ENCODE assay signal across 24 cellular contexts in genomic region chr5:51987679-51988209, GRCh38.
"Had no signal": no experiment of that assay in that cellular context is flagged by ENCODE, and none has a peak within 500 bp of the region (broad histone marks: within the 10 kb centered on the region; RNA-seq: fewer than 3 reads in every experiment).

No MANE protein-coding gene starts in this region.

- H3K27me3 Mint-ChIP-seq: activated CD4-positive, alpha-beta memory T cell treated with anti-CD3 and anti-CD28 coated beads for 36 hours; activated naive CD8-positive, alpha-beta T cell treated with anti-CD3 and anti-CD28 coated beads, Interleukin-2, amount 10 ng/mL, durations not matched to agents 7 days and 5 days; stimulated activated naive CD8-positive, alpha-beta T cell treated with anti-CD3 and anti-CD28 coated beads, Interleukin-15, amount 100 ng/mL, for 72 hours had no signal

- H3K4me3 Mint-ChIP-seq: activated CD4-positive, alpha-beta memory T cell treated with anti-CD3 and anti-CD28 coated beads for 36 hours; activated naive CD4-positive, alpha-beta T cell treated with anti-CD3 and anti-CD28 coated beads for 36 hours; activated naive CD8-positive, alpha-beta T cell treated with anti-CD3 and anti-CD28 coated beads, Interleukin-2, amount 10 ng/mL, durations not matched to agents 7 days and 5 days; activated T-cell treated with anti-CD3 and anti-CD28 coated beads, Interleukin-2, amount 50 U/mL, for 72 hours; natural killer cell; stimulated activated effector memory CD8-positive, alpha-beta T cell treated with anti-CD3 and anti-CD28 coated beads, Interleukin-12 subunit alpha, Interleukin-12 subunit beta, amount 100 ng/mL, for 72 hours; stimulated activated naive CD8-positive, alpha-beta T cell treated with anti-CD3 and anti-CD28 coated beads, Interleukin-15, amount 100 ng/mL, for 72 hours had no signal

- H3K4me1 ChIP-seq: breast epithelium, esophagus squamous epithelium, gastrocnemius medialis, psoas muscle, tibial artery had no signal

- H3K9me3 Mint-ChIP-seq: activated CD4-positive, alpha-beta memory T cell treated with anti-CD3 and anti-CD28 coated beads for 36 hours; activated naive CD4-positive, alpha-beta T cell treated with anti-CD3 and anti-CD28 coated beads for 36 hours; activated naive CD8-positive, alpha-beta T cell treated with anti-CD3 and anti-CD28 coated beads, Interleukin-2, amount 10 ng/mL, durations not matched to agents 7 days and 5 days; activated T-cell treated with anti-CD3 and anti-CD28 coated beads, Interleukin-2, amount 50 U/mL, for 72 hours had no signal

- H3K27ac ChIP-seq: breast epithelium, coronary artery, esophagus squamous epithelium, gastrocnemius medialis, ovary, psoas muscle, tibial artery had no signal

- DNase-seq: activated CD4-positive, alpha-beta memory T cell treated with anti-CD3 and anti-CD28 coated beads for 36 hours; activated CD4-positive, alpha-beta T cell treated with anti-CD3 and anti-CD28 coated beads for 48 hours; activated CD4-positive, CD25-positive, alpha-beta regulatory T cell; activated effector memory CD4-positive, alpha-beta T cell treated with Interleukin-2 at 50 U/mL for 16 hours; activated naive CD4-positive, alpha-beta T cell treated with anti-CD3 and anti-CD28 coated beads for 36 hours; activated naive CD8-positive, alpha-beta T cell treated with anti-CD3 and anti-CD28 coated beads, Interleukin-2, amount 10 ng/mL, durations not matched to agents 7 days and 5 days; activated T-cell treated with anti-CD3 and anti-CD28 coated beads, Interleukin-2, amount 50 U/mL, for 72 hours; amniotic stem cell; cerebellar nuclear complex; esophagus squamous epithelium; gastrocnemius medialis; head of caudate nucleus; left cardiac atrium; midbrain; natural killer cell; ovary; psoas muscle; right cardiac atrium; stimulated activated CD4-positive, alpha-beta T cell treated with anti-CD3 and anti-CD28 coated beads, Interleukin-1b, Interleukin-23, amount 100 ng/mL, for 48 hours; stimulated activated naive CD8-positive, alpha-beta T cell treated with anti-CD3 and anti-CD28 coated beads, Interleukin-15, amount 100 ng/mL, for 72 hours; tibial artery had no signal

- H3K36me3 Mint-ChIP-seq: activated CD4-positive, alpha-beta memory T cell treated with anti-CD3 and anti-CD28 coated beads for 36 hours; activated naive CD8-positive, alpha-beta T cell treated with anti-CD3 and anti-CD28 coated beads, Interleukin-2, amount 10 ng/mL, durations not matched to agents 7 days and 5 days; natural killer cell; stimulated activated effector memory CD8-positive, alpha-beta T cell treated with anti-CD3 and anti-CD28 coated beads, Interleukin-12 subunit alpha, Interleukin-12 subunit beta, amount 100 ng/mL, for 72 hours had no signal

- H3K4me1 Mint-ChIP-seq: activated naive CD8-positive, alpha-beta T cell treated with anti-CD3 and anti-CD28 coated beads, Interleukin-2, amount 10 ng/mL, durations not matched to agents 7 days and 5 days; natural killer cell; stimulated activated effector memory CD8-positive, alpha-beta T cell treated with anti-CD3 and anti-CD28 coated beads, Interleukin-12 subunit alpha, Interleukin-12 subunit beta, amount 100 ng/mL, for 72 hours; stimulated activated naive CD8-positive, alpha-beta T cell treated with anti-CD3 and anti-CD28 coated beads, Interleukin-15, amount 100 ng/mL, for 72 hours had no signal

- H3K27ac Mint-ChIP-seq: activated CD4-positive, alpha-beta memory T cell treated with anti-CD3 and anti-CD28 coated beads for 36 hours; activated naive CD4-positive, alpha-beta T cell treated with anti-CD3 and anti-CD28 coated beads for 36 hours; activated naive CD8-positive, alpha-beta T cell treated with anti-CD3 and anti-CD28 coated beads, Interleukin-2, amount 10 ng/mL, durations not matched to agents 7 days and 5 days; activated T-cell treated with anti-CD3 and anti-CD28 coated beads, Interleukin-2, amount 50 U/mL, for 72 hours; natural killer cell; stimulated activated effector memory CD8-positive, alpha-beta T cell treated with anti-CD3 and anti-CD28 coated beads, Interleukin-12 subunit alpha, Interleukin-12 subunit beta, amount 100 ng/mL, for 72 hours; stimulated activated naive CD8-positive, alpha-beta T cell treated with anti-CD3 and anti-CD28 coated beads, Interleukin-15, amount 100 ng/mL, for 72 hours had no signal

- H3K4me3 ChIP-seq: breast epithelium, coronary artery, esophagus squamous epithelium, gastrocnemius medialis, ovary, psoas muscle, tibial artery had no signal

- H3K27me3 ChIP-seq: breast epithelium, esophagus squamous epithelium, gastrocnemius medialis, ovary, tibial artery had no signal

- H3K9me3 ChIP-seq: breast epithelium, esophagus squamous epithelium, gastrocnemius medialis, ovary, psoas muscle, tibial artery had no signal

- H3K36me3 ChIP-seq: breast epithelium, esophagus squamous epithelium, gastrocnemius medialis, ovary, tibial artery had no signal
